2 cellular contexts compared by ENCODE assay signal in the genomic region with DNA sequence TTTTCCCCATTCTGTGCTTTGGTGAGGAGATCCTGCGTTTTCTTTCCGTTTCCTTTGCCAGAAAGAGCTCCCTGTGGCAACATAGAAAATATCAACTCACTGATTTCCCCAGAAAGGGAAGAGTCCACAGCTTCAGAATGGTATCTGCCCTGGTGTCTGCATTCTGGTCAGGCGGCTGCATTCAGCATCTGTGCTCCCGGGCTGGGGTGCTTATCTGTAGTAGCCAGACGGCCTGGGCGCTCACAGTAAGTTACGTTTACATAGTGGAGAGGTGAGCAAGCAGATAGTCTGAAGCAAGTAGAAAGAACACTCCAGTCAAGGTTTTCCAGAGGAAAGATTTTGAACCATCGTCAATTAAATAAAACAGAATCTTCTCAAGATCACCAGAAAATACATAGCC. TPM values are rescaled to one million over a fixed set of nuclear protein-coding genes. Genes with fewer than 3 reads are reported as not detected.
"Had no signal": no experiment of that assay in that cellular context is flagged by ENCODE, and none has a peak within 500 bp of the region (broad histone marks: within the 10 kb centered on the region; RNA-seq: fewer than 3 reads in every experiment).

No MANE protein-coding gene starts in this region.

RNA-seq across cellular contexts. Expression of a gene that starts 29.3 kb away (rescaled TPM):
- total RNA-seq: bronchial epithelial cell, chondrocyte had no signal
